In genomic region chr11:65890324-65891179, GRCh38 we compare ENCODE assay signal across 8 cellular contexts. TPM values are rescaled to one million over a fixed set of nuclear protein-coding genes. Genes with fewer than 3 reads are reported as not detected.
DNase-seq lines count a peak whose midpoint lies in the region; ATAC-seq and TF ChIP-seq lines count a peak whose summit lies in the region.

TSS of gene CCDC85B (plus strand) at chr11:65890673. CDS start at chr11:65890784, 111 bp downstream.

- H3K36me3 ChIP-seq in CD4-positive, alpha-beta memory T cell (ENCODE audit: insufficient read depth, low read length) = peaks cover 3% of the 10 kb centered on the region
- H3K36me3 ChIP-seq in ectodermal cell (ENCODE audit: control insufficient read depth, insufficient read depth, low read length) (peaks cover 3% of the 10 kb centered on the region), lung (ENCODE audit: control insufficient read depth in 2 of 2, insufficient read depth in 2 of 2, low read length in 2 of 2) (peaks cover 0 to 4% of the 10 kb centered on the region in 2 donors)

- CTCF ChIA-PET in CD4-positive, alpha-beta memory T cell (lab: Charles Lee; ENCODE audit: partially characterized antibody) = interaction anchor here (0.9 to 15.3 kb wide), 28 partner anchors 8 to 421 kb away, joined by 3 to 281 read pairs (median 8); partner anchors contain the start of genes BANF1, C11orf68, CFL1 and CTSW

- POLR2A ChIA-PET in CD4-positive, alpha-beta memory T cell (lab: Charles Lee; ENCODE audit: partially characterized antibody) = interaction anchor here (0.6 to 17.4 kb wide), 48 partner anchors 8 to 1573 kb away, joined by 3 to 435 read pairs (median 5); partner anchors contain the start of genes AP5B1, BANF1, BRMS1 and C11orf68

- no peaks in the 10 kb centered on the region for H3K9me3 ChIP-seq in CD4-positive, alpha-beta memory T cell (ENCODE audit: control insufficient read depth in 1 of 2, low read length in 2 of 2)
- no peaks in the 10 kb centered on the region for H3K9me3 ChIP-seq in ectodermal cell (ENCODE audit: control insufficient read depth, low read length)
- H3K9me3 ChIP-seq in lung (ENCODE audit: control insufficient read depth in 2 of 2, insufficient read depth in 1 of 2, low read length in 1 of 2) = no peaks in the 10 kb centered on the region

- ATAC-seq in GM19467 (IDR thresholded peaks at IDR 0.05; ENCODE audit: unreplicated experiment) = peak; percentile 55
- ATAC-seq in lung (ENCODE audit: insufficient read depth, low FRiP score) = peak; percentile 88

- intact Hi-C loops in CD4-positive, alpha-beta memory T cell (cut with micrococcal nuclease) = loop anchor here (1.0 kb wide), 4 partner anchors 10 to 38 kb away; partner anchors contain the start of genes C11orf68, CFL1, DRAP1 and FOSL1

- no peaks in the 10 kb centered on the region for H3K27me3 ChIP-seq in CD4-positive, alpha-beta memory T cell (ENCODE audit: insufficient read depth, low read length)
- H3K27me3 ChIP-seq in ectodermal cell (ENCODE audit: control insufficient read depth, insufficient read depth, low read length, poor library complexity, severe bottlenecking) (peaks cover 37% of the 10 kb centered on the region), lung (ENCODE audit: control insufficient read depth, insufficient read depth) (no peaks in the 10 kb centered on the region)

- peak within 1 kb of the TSS; percentile 95 to 100 (median 99) for H3K27ac Mint-ChIP-seq in CD4-positive, alpha-beta memory T cell

- H3K4me3 Mint-ChIP-seq in CD4-positive, alpha-beta memory T cell = peak within 1 kb of the TSS; percentile 86 to 97 (median 91)

- H3K27me3 Mint-ChIP-seq in CD4-positive, alpha-beta memory T cell = no peaks in the 10 kb centered on the region

- peaks cover 37 to 79% (median 53%) of the 10 kb centered on the region in 4 donors for H3K4me1 Mint-ChIP-seq in CD4-positive, alpha-beta memory T cell

- WGBS in ectodermal cell, 2 experiments = 0 to 1% methylated on average over 92 of the region's 92 CpGs
- WGBS in lung, 2 donors = 0 to 1% methylated on average over 62 to 92 of the region's 92 CpGs

- peak within 1 kb of the TSS; percentile 86 for H3K27ac ChIP-seq in CD4-positive, alpha-beta memory T cell (ENCODE audit: low read depth, low read length)
- H3K27ac ChIP-seq in ectodermal cell (ENCODE audit: insufficient read depth, low read depth, low read length, poor library complexity, severe bottlenecking) (no peak within 1 kb of the TSS), lung (ENCODE audit: low read depth in 1 of 2, low read length in 1 of 2) (peak within 1 kb of the TSS; percentile 93 to 98)

- peaks cover 66% of the 10 kb centered on the region for H3K4me1 ChIP-seq in CD4-positive, alpha-beta memory T cell (ENCODE audit: insufficient read depth, low read length)
- H3K4me1 ChIP-seq in ectodermal cell (ENCODE audit: control insufficient read depth, insufficient read depth, low read length) = peaks cover 28% of the 10 kb centered on the region
- H3K4me1 ChIP-seq in lung (ENCODE audit: control insufficient read depth in 2 of 2, insufficient read depth in 2 of 2, low read length in 2 of 2) = peaks cover 5 to 13% of the 10 kb centered on the region in 2 donors

- DNase-seq in CD4-positive, alpha-beta memory T cell = peak; percentile 98 to 99 (median 98)
- peak; percentile 98 for DNase-seq in HT1080 (ENCODE audit: low read depth)
- peak; percentile 96 for DNase-seq in NK-92 treated with Interleukin-12 subunit alpha and Interleukin-12 subunit beta, amount 100 ng/mL, for 24 hours (lab: John Stamatoyannopoulos, UW)
- peak; percentile 92 to 98 for DNase-seq in activated CD8-positive, alpha-beta memory T cell treated with anti-CD3 and anti-CD28 coated beads for 1 hour (ENCODE audit: extremely low read depth in 1 of 2, low read depth in 1 of 2)
- peak; percentile 97 for DNase-seq in lung (ENCODE audit: low spot score)
- DNase-seq in stimulated activated CD4-positive, alpha-beta T cell treated with anti-CD3 and anti-CD28 coated beads, TNF-alpha, amount 100 ng/mL, for 24 hours (ENCODE audit: low read depth in 3 of 3) = peak; percentile 93 to 99 (median 98)

- H3K4me3 ChIP-seq in CD4-positive, alpha-beta memory T cell (ENCODE audit: low read length in 2 of 2) = peak within 1 kb of the TSS; percentile 69 to 86
- H3K4me3 ChIP-seq in ectodermal cell (ENCODE audit: insufficient read depth, low read depth, low read length) (peak within 1 kb of the TSS; percentile 64), lung (peak within 1 kb of the TSS; percentile 64)

- no peak for TF ChIP-seq CTCF in lung (IDR thresholded peaks at IDR 0.05; ENCODE audit: control extremely low read depth, extremely low read depth)

- peaks cover 0 to 1% (median 0%) of the 10 kb centered on the region in 8 donors for H3K9me3 Mint-ChIP-seq in CD4-positive, alpha-beta memory T cell

- peaks cover 0 to 20% of the 10 kb centered on the region in 2 donors for H3K36me3 Mint-ChIP-seq in CD4-positive, alpha-beta memory T cell

RNA-seq across cellular contexts. Expression of gene CCDC85B, which starts in this region (rescaled TPM):
- 10 to 100 TPM; 22.9 to 24.9 TPM for total RNA-seq in CD4-positive, alpha-beta memory T cell
- polyA plus RNA-seq in CD4-positive, alpha-beta memory T cell = 10 to 100 TPM; 60.0 to 68.3 TPM
- 135 and 146 TPM in 2 replicates for total RNA-seq in HT1080 (2014; rRNA removed; shearing (Covaris generic))
- 153 and 193 TPM in 2 replicates for polyA plus RNA-seq in HT1080 (2015; cell fraction: cytosol; rRNA removed)
- 65.8 and 67.2 TPM in 2 replicates for polyA plus RNA-seq in HT1080 (2015; cell fraction: nucleus; rRNA removed)
- polyA plus RNA-seq in ectodermal cell (2013, experiment 1 of 4) = 12.6 TPM
- polyA plus RNA-seq in ectodermal cell (2013, experiment 2 of 4) = 8.7 TPM
- 14.0 TPM for polyA plus RNA-seq in ectodermal cell (2013, experiment 3 of 4)
- polyA plus RNA-seq in ectodermal cell (2013, experiment 4 of 4) = 13.5 TPM
- 10 to 100 TPM; 20.7 to 55.4 TPM for total RNA-seq in lung
- 10 to 100 TPM; 52.5 to 63.4 TPM for polyA plus RNA-seq in lung
